ENCODE assay signal across 22 cellular contexts in the genomic region with DNA sequence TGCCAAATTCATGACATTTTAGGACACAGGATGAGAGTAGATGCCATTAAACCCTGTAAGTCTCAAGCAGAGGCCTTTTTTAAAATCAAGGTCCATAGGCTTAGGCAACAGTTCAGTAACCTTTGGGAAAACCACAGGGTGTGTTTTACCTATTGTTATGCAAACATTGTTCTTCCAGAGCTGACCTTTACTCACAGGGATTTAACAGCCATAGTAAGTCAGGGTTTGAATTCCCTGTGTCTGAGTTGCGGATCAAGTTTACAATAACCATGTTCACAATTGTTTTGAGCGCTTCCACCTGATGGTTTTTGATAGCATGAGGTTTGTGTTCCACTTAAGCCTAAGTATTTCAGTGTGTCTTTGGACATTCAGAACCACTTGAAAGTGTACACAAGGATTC.
A peak's percentile ranks its signal among the peaks of the same experiment; 100 is the strongest.
DNase-seq lines count a peak whose midpoint lies in the region; ATAC-seq and TF ChIP-seq lines count a peak whose summit lies in the region.
"Had no signal": no experiment of that assay in that cellular context is flagged by ENCODE, and none has a peak within 500 bp of the region (broad histone marks: within the 10 kb centered on the region; RNA-seq: fewer than 3 reads in every experiment).

No MANE protein-coding gene starts in this region.

- H3K27ac Mint-ChIP-seq in GM23338 (peak overlapping the region; percentile 87), WTC11 (peak overlapping the region; percentile 96)
- H3K27ac Mint-ChIP-seq: activated CD4-positive, alpha-beta memory T cell treated with anti-CD3 and anti-CD28 coated beads, Interleukin-2, amount 10 ng/mL, durations not matched to agents 7 days and 5 days; activated naive CD4-positive, alpha-beta T cell treated with anti-CD3 and anti-CD28 coated beads, Interleukin-2, amount 10 ng/mL, durations not matched to agents 7 days and 5 days; activated T-cell treated with anti-CD3 and anti-CD28 coated beads, Interleukin-2, amount 50 U/mL, for 24 hours; CD8-positive, alpha-beta memory T cell; naive thymus-derived CD4-positive, alpha-beta T cell had no signal

- no peak for TF ChIP-seq CTCF in GM23338 (conservative IDR thresholded peaks at IDR 0.05; ENCODE audit: low read depth in 2 of 2)
- TF ChIP-seq CTCF in WTC11 (IDR thresholded peaks at IDR 0.05) = no peak
- no peak for TF ChIP-seq CTCF in liver (IDR thresholded peaks at IDR 0.05; ENCODE audit: low read depth, low read length, missing input control)

- H3F3A ChIP-seq in GM23338 (replicated peaks; ENCODE audit: low read depth) = no peaks in the 10 kb centered on the region

- no peaks in the 10 kb centered on the region for H3K27me3 ChIP-seq in GM23338 (ENCODE audit: insufficient read depth)
- H3K27me3 ChIP-seq in liver (ENCODE audit: control insufficient read depth in 4 of 4, insufficient read depth in 4 of 4, low read length in 3 of 4) = no peaks in the 10 kb centered on the region
- H3K27me3 ChIP-seq in aorta (ENCODE audit: control insufficient read depth in 1 of 2, insufficient read depth in 2 of 2, low read length in 1 of 2) = no peaks in the 10 kb centered on the region
- H3K27me3 ChIP-seq: heart left ventricle, pancreas, tibial artery had no signal

- no peaks in the 10 kb centered on the region for H3K27me3 Mint-ChIP-seq in GM23338 (ENCODE audit: insufficient read depth, low read depth, poor library complexity)
- no peaks in the 10 kb centered on the region for H3K27me3 Mint-ChIP-seq in WTC11 (ENCODE audit: low read depth)
- H3K27me3 Mint-ChIP-seq: activated CD4-positive, alpha-beta memory T cell treated with anti-CD3 and anti-CD28 coated beads, Interleukin-2, amount 10 ng/mL, durations not matched to agents 7 days and 5 days; activated naive CD4-positive, alpha-beta T cell treated with anti-CD3 and anti-CD28 coated beads, Interleukin-2, amount 10 ng/mL, durations not matched to agents 7 days and 5 days; activated T-cell treated with anti-CD3 and anti-CD28 coated beads, Interleukin-2, amount 50 U/mL, for 24 hours; CD8-positive, alpha-beta memory T cell; naive thymus-derived CD4-positive, alpha-beta T cell had no signal

- POLR2A ChIA-PET in WTC11 (lab: Charles Lee) = no interaction called here

- no peak overlapping the region for H3K4me2 ChIP-seq in GM23338

- intact Hi-C loops in aorta (cut with DNase I) = no loop called here

- no peaks in the 10 kb centered on the region for H3K36me3 Mint-ChIP-seq in GM23338 (ENCODE audit: low read depth)
- H3K36me3 Mint-ChIP-seq in WTC11 = no peaks in the 10 kb centered on the region; the same call in 1 of the 2 replicates

- H3K79me2 ChIP-seq in GM23338 (replicated peaks; ENCODE audit: insufficient read depth) = no peaks in the 10 kb centered on the region

- ATAC-seq in GM23338 (peak; percentile 99), WTC11 (peak; percentile 99), GM18858 (IDR thresholded peaks at IDR 0.05; ENCODE audit: unreplicated experiment) (no peak), aorta (ENCODE audit: low FRiP score) (no peak)
- ATAC-seq: heart left ventricle; naive thymus-derived CD4-positive, alpha-beta T cell had no signal

- H3K4me1 Mint-ChIP-seq in GM23338 (peaks cover 30% of the 10 kb centered on the region), WTC11 (peaks cover 33% of the 10 kb centered on the region)
- H3K4me1 Mint-ChIP-seq: activated CD4-positive, alpha-beta memory T cell treated with anti-CD3 and anti-CD28 coated beads, Interleukin-2, amount 10 ng/mL, durations not matched to agents 7 days and 5 days; activated naive CD4-positive, alpha-beta T cell treated with anti-CD3 and anti-CD28 coated beads, Interleukin-2, amount 10 ng/mL, durations not matched to agents 7 days and 5 days; CD8-positive, alpha-beta memory T cell had no signal

- H3K4me3 Mint-ChIP-seq in GM23338 (peak overlapping the region; percentile 50; the same call in 2 of the 3 replicates), WTC11 (0 out of 2 replicates have a peak overlapping the region, but pooled peaks have one; percentile 14)
- H3K4me3 Mint-ChIP-seq: activated CD4-positive, alpha-beta memory T cell treated with anti-CD3 and anti-CD28 coated beads, Interleukin-2, amount 10 ng/mL, durations not matched to agents 7 days and 5 days; activated naive CD4-positive, alpha-beta T cell treated with anti-CD3 and anti-CD28 coated beads, Interleukin-2, amount 10 ng/mL, durations not matched to agents 7 days and 5 days; activated T-cell treated with anti-CD3 and anti-CD28 coated beads, Interleukin-2, amount 50 U/mL, for 24 hours; CD8-positive, alpha-beta memory T cell; naive thymus-derived CD4-positive, alpha-beta T cell had no signal

- WGBS in liver = 92% methylated on average over 2 of the region's 2 CpGs
- WGBS in aorta, 2 donors = 97 to 99% methylated on average over 2 of the region's 2 CpGs

- no peaks in the 10 kb centered on the region for H4K20me1 ChIP-seq in GM23338 (replicated peaks; ENCODE audit: insufficient read depth)

- H3K4me1 ChIP-seq in GM23338 (ENCODE audit: insufficient read depth) (peaks cover 9% of the 10 kb centered on the region; the same call in 1 of the 2 replicates), liver (ENCODE audit: control insufficient read depth in 4 of 4, insufficient read depth in 4 of 4, low read length in 3 of 4) (peaks cover 0 to 13% (median 2%) of the 10 kb centered on the region in 4 donors), aorta (ENCODE audit: control insufficient read depth in 1 of 2, insufficient read depth in 2 of 2, low read length in 2 of 2) (no peaks in the 10 kb centered on the region)
- H3K4me1 ChIP-seq: tibial artery had no signal

- DNase-seq in GM23338 (ENCODE audit: low spot score) (peak; percentile 86), HuH-7.5 (ENCODE audit: low spot score) (peak; percentile 25), WTC11 (ENCODE audit: low spot score) (no peak), substantia nigra (lab: John Stamatoyannopoulos, UW) (no peak), aorta (no peak), COLO668 (lab: John Stamatoyannopoulos, UW; ENCODE audit: unreplicated experiment) (no peak)
- DNase-seq: activated CD4-positive, alpha-beta memory T cell treated with anti-CD3 and anti-CD28 coated beads, Interleukin-2, amount 10 ng/mL, durations not matched to agents 7 days and 5 days; activated CD4-positive, CD25-positive, alpha-beta regulatory T cell; activated naive CD4-positive, alpha-beta T cell treated with anti-CD3 and anti-CD28 coated beads, Interleukin-2, amount 10 ng/mL, durations not matched to agents 7 days and 5 days; activated T-cell treated with anti-CD3 and anti-CD28 coated beads, Interleukin-2, amount 50 U/mL, for 24 hours; anterior cingulate cortex; CD8-positive, alpha-beta memory T cell; heart left ventricle; kidney; naive thymus-derived CD4-positive, alpha-beta T cell; NCI-H82; pancreas; stimulated activated CD4-positive, alpha-beta T cell treated with anti-CD3 and anti-CD28 coated beads, Interleukin-1b, Interleukin-23, amount 100 ng/mL, for 48 hours; stimulated activated naive CD4-positive, alpha-beta T cell treated with Interleukin-2 at 50 U/mL for 16 hours; tibial artery had no signal

- no peak overlapping the region for H3K4me3 ChIP-seq in GM23338
- no peak overlapping the region for H3K4me3 ChIP-seq in liver (ENCODE audit: low read depth in 1 of 3, low read length in 3 of 3)
- H3K4me3 ChIP-seq in aorta (ENCODE audit: low read length in 2 of 2) = no peak overlapping the region
- H3K4me3 ChIP-seq: heart left ventricle, pancreas, tibial artery had no signal

- CTCF ChIA-PET in WTC11 (lab: Charles Lee) = interaction anchor here (0.8 kb wide), 1 partner anchor 43 kb away, joined by 3 read pairs; no protein-coding TSS in a partner anchor

- H3K9me3 ChIP-seq in liver (ENCODE audit: control insufficient read depth in 4 of 4, low read length in 3 of 4) (no peaks in the 10 kb centered on the region), aorta (ENCODE audit: control insufficient read depth, low read length) (peaks cover 2% of the 10 kb centered on the region)
- H3K9me3 ChIP-seq: heart left ventricle, pancreas, tibial artery had no signal

- no peak overlapping the region for H3K9ac ChIP-seq in liver (ENCODE audit: low read depth in 1 of 2, low read length in 2 of 2)

- H3K9me3 Mint-ChIP-seq in GM23338 = no peaks in the 10 kb centered on the region
- H3K9me3 Mint-ChIP-seq in WTC11 = peaks cover 5% of the 10 kb centered on the region
- H3K9me3 Mint-ChIP-seq: activated CD4-positive, alpha-beta memory T cell treated with anti-CD3 and anti-CD28 coated beads, Interleukin-2, amount 10 ng/mL, durations not matched to agents 7 days and 5 days; activated naive CD4-positive, alpha-beta T cell treated with anti-CD3 and anti-CD28 coated beads, Interleukin-2, amount 10 ng/mL, durations not matched to agents 7 days and 5 days; activated T-cell treated with anti-CD3 and anti-CD28 coated beads, Interleukin-2, amount 50 U/mL, for 24 hours; CD8-positive, alpha-beta memory T cell had no signal

- H3K36me3 ChIP-seq in GM23338 (ENCODE audit: insufficient read depth) = no peaks in the 10 kb centered on the region
- H3K36me3 ChIP-seq in liver (ENCODE audit: control insufficient read depth in 4 of 4, insufficient read depth in 3 of 4, low read depth in 1 of 4, low read length in 3 of 4) = peaks cover 0 to 2% (median 0%) of the 10 kb centered on the region in 4 donors
- H3K36me3 ChIP-seq in aorta (ENCODE audit: control insufficient read depth in 1 of 2, insufficient read depth in 2 of 2, low read length in 1 of 2) = no peaks in the 10 kb centered on the region
- H3K36me3 ChIP-seq: heart left ventricle, pancreas, tibial artery had no signal

- no peaks in the 10 kb centered on the region for H3K9me2 ChIP-seq in GM23338 (ENCODE audit: insufficient read depth)

- peak; percentile 22 to 43 for TF ChIP-seq RAD21 in liver (IDR thresholded peaks at IDR 0.05)

- H3K27ac ChIP-seq in GM23338 (ENCODE audit: low read depth) (no peak overlapping the region), liver (ENCODE audit: low read depth in 1 of 2, low read length in 2 of 2) (no peak overlapping the region), substantia nigra (ENCODE audit: low read depth, low read length, poor library complexity, severe bottlenecking) (no peak overlapping the region), aorta (ENCODE audit: low read depth in 1 of 2, low read length in 2 of 2) (no peak overlapping the region)
- H3K27ac ChIP-seq: heart left ventricle, pancreas, tibial artery had no signal

- H2AFZ ChIP-seq in GM23338 = no peak overlapping the region

TF ChIP-seq in liver, 16 proteins besides CTCF, POLR2A, EP300 and RAD21 (continues in another document):
- TF ChIP-seq FOXA2 (IDR thresholded peaks at IDR 0.05) (no peak), HNF4G (IDR thresholded peaks at IDR 0.05) (peak; percentile 63), NR2F2 (IDR thresholded peaks at IDR 0.05) (peak; percentile 44), RXRA (IDR thresholded peaks at IDR 0.05) (peak; percentile 91 to 94), MAX (IDR thresholded peaks at IDR 0.05) (peak; percentile 46), TAF1 (conservative IDR thresholded peaks at IDR 0.05) (no peak), GABPA (IDR thresholded peaks at IDR 0.05 in 1 of 2, conservative IDR thresholded peaks at IDR 0.05 in 1 of 2) (no peak), SP1 (IDR thresholded peaks at IDR 0.05) (peak; percentile 80)

Comparison
In these comparisons a context has a peak if more than half of its experiments do, and no peak if none do; other contexts are left out.
1. ATAC-seq: peak in GM23338 (single experiment) and WTC11 (single experiment); none in GM18858 (single experiment) and aorta (single experiment).
2. DNase-seq: peak in GM23338 (single experiment) and HuH-7.5 (single experiment); none in WTC11 (single experiment), substantia nigra (0 of 49), aorta (0 of 2) and COLO668 (single experiment).